In genomic region chr17:6548034-6548433, GRCh38 we compare ENCODE assay signal across 17 cellular contexts. TPM values are rescaled to one million over a fixed set of nuclear protein-coding genes. Genes with fewer than 3 reads are reported as not detected.
DNase-seq lines count a peak whose midpoint lies in the region; ATAC-seq and TF ChIP-seq lines count a peak whose summit lies in the region.
"Had no signal": no experiment of that assay in that cellular context is flagged by ENCODE, and none has a peak within 500 bp of the region (broad histone marks: within the 10 kb centered on the region; RNA-seq: fewer than 3 reads in every experiment).

No MANE protein-coding gene starts in this region.

- WGBS in transverse colon (ENCODE audit: low coverage in 1 of 2), 2 donors, result 20 to 53% methylated on average over 2 to 5 of the region's 5 CpGs

- TF ChIP-seq POLR2A in transverse colon (IDR thresholded peaks at IDR 0.05), result no peak

- H3K9me3 Mint-ChIP-seq in activated CD4-positive, alpha-beta memory T cell treated with anti-CD3 and anti-CD28 coated beads, Interleukin-2, amount 10 ng/mL, durations not matched to agents 7 days and 5 days, result no peaks in the 10 kb centered on the region
- H3K9me3 Mint-ChIP-seq in activated CD4-positive, alpha-beta memory T cell treated with anti-CD3 and anti-CD28 coated beads for 36 hours, result no peaks in the 10 kb centered on the region
- H3K9me3 Mint-ChIP-seq: activated naive CD4-positive, alpha-beta T cell treated with anti-CD3 and anti-CD28 coated beads, Interleukin-2, amount 50 U/mL, for 24 hours; H9; stimulated activated memory B cell treated with anti-CD40 and anti-IgM and Interleukin-4, amounts not matched to agents 10 μg/mL and 1 μg/mL and 100 μg/mL, for 72 hours had no signal

- peaks cover 7% of the 10 kb centered on the region for H3K27me3 Mint-ChIP-seq in activated CD4-positive, alpha-beta memory T cell treated with anti-CD3 and anti-CD28 coated beads, Interleukin-2, amount 10 ng/mL, durations not matched to agents 7 days and 5 days
- no peaks in the 10 kb centered on the region for H3K27me3 Mint-ChIP-seq in activated CD4-positive, alpha-beta memory T cell treated with anti-CD3 and anti-CD28 coated beads for 36 hours
- H3K27me3 Mint-ChIP-seq: activated naive CD4-positive, alpha-beta T cell treated with anti-CD3 and anti-CD28 coated beads, Interleukin-2, amount 50 U/mL, for 24 hours; stimulated activated memory B cell treated with anti-CD40 and anti-IgM and Interleukin-4, amounts not matched to agents 10 μg/mL and 1 μg/mL and 100 μg/mL, for 72 hours had no signal

- no peak for DNase-seq in activated CD4-positive, alpha-beta memory T cell treated with anti-CD3 and anti-CD28 coated beads, Interleukin-2, amount 10 ng/mL, durations not matched to agents 7 days and 5 days
- no peak for DNase-seq in activated CD4-positive, alpha-beta memory T cell treated with anti-CD3 and anti-CD28 coated beads for 36 hours
- DNase-seq in NCI-H446 treated with DMSO at 0.1 percent for 48 hours (lab: John Stamatoyannopoulos, UW) (peak; percentile 51), dorsolateral prefrontal cortex (no peak), transverse colon (no peak), NCI-H510A (lab: John Stamatoyannopoulos, UW) (no peak), MG63 (no peak)
- DNase-seq: activated CD4-positive, alpha-beta T cell treated with anti-CD3 and anti-CD28 coated beads for 4 hours; glutamatergic neuron; H9; lower lobe of right lung; SIG-M5; stimulated activated CD4-positive, alpha-beta T cell treated with anti-CD3 and anti-CD28 coated beads, Interleukin-12 subunit alpha, Interleukin-12 subunit beta, amount 100 ng/mL, for 4 hours; T1000 had no signal

- CTCF ChIA-PET in activated CD4-positive, alpha-beta memory T cell treated with anti-CD3 and anti-CD28 coated beads, Interleukin-2, amount 10 ng/mL, durations not matched to agents 7 days and 5 days (lab: Charles Lee), result no interaction called here
- CTCF ChIA-PET in activated CD4-positive, alpha-beta memory T cell treated with anti-CD3 and anti-CD28 coated beads for 36 hours (lab: Charles Lee), result interaction anchor here (1.2 kb wide), 1 partner anchor 75 kb away, joined by 4 read pairs; no protein-coding TSS in a partner anchor

- TF ChIP-seq CTCF in dorsolateral prefrontal cortex (IDR thresholded peaks at IDR 0.05 in 54 of 56, conservative IDR thresholded peaks at IDR 0.05 in 2 of 56; ENCODE audit: low read depth in 1 of 56, partially characterized antibody in 56 of 56) (no peak), transverse colon (IDR thresholded peaks at IDR 0.05) (no peak)

- H3K4me1 ChIP-seq in transverse colon, result peaks cover 11 to 29% (median 18%) of the 10 kb centered on the region in 4 donors

- in situ Hi-C loops in transverse colon (cut with MboI; ENCODE audit: low pct_ligation_motif_present in 1 of 4, low pct_unique_long_range_greater_than_20kb in 1 of 4, low sequenced_read_pairs in 3 of 4), result no loop called here

- H3K4me3 Mint-ChIP-seq in activated CD4-positive, alpha-beta memory T cell treated with anti-CD3 and anti-CD28 coated beads, Interleukin-2, amount 10 ng/mL, durations not matched to agents 7 days and 5 days, result no peak overlapping the region
- no peak overlapping the region for H3K4me3 Mint-ChIP-seq in activated CD4-positive, alpha-beta memory T cell treated with anti-CD3 and anti-CD28 coated beads for 36 hours
- H3K4me3 Mint-ChIP-seq: activated naive CD4-positive, alpha-beta T cell treated with anti-CD3 and anti-CD28 coated beads, Interleukin-2, amount 50 U/mL, for 24 hours; stimulated activated memory B cell treated with anti-CD40 and anti-IgM and Interleukin-4, amounts not matched to agents 10 μg/mL and 1 μg/mL and 100 μg/mL, for 72 hours had no signal

- H3K27ac Mint-ChIP-seq in activated CD4-positive, alpha-beta memory T cell treated with anti-CD3 and anti-CD28 coated beads, Interleukin-2, amount 10 ng/mL, durations not matched to agents 7 days and 5 days, result peak overlapping the region; percentile 24
- no peak overlapping the region for H3K27ac Mint-ChIP-seq in activated CD4-positive, alpha-beta memory T cell treated with anti-CD3 and anti-CD28 coated beads for 36 hours
- H3K27ac Mint-ChIP-seq: activated naive CD4-positive, alpha-beta T cell treated with anti-CD3 and anti-CD28 coated beads, Interleukin-2, amount 50 U/mL, for 24 hours; stimulated activated memory B cell treated with anti-CD40 and anti-IgM and Interleukin-4, amounts not matched to agents 10 μg/mL and 1 μg/mL and 100 μg/mL, for 72 hours had no signal

- ATAC-seq in GM21423 (IDR thresholded peaks at IDR 0.05; ENCODE audit: unreplicated experiment), result no peak

- H3K36me3 ChIP-seq in transverse colon (no peaks in the 10 kb centered on the region), MG63 (no peaks in the 10 kb centered on the region)
- H3K36me3 ChIP-seq: lower lobe of right lung had no signal

- no peak for TF ChIP-seq EP300 in transverse colon (IDR thresholded peaks at IDR 0.05; ENCODE audit: low read depth)

- H3K36me3 Mint-ChIP-seq in activated CD4-positive, alpha-beta memory T cell treated with anti-CD3 and anti-CD28 coated beads, Interleukin-2, amount 10 ng/mL, durations not matched to agents 7 days and 5 days (ENCODE audit: low read depth), result no peaks in the 10 kb centered on the region
- H3K36me3 Mint-ChIP-seq in activated CD4-positive, alpha-beta memory T cell treated with anti-CD3 and anti-CD28 coated beads for 36 hours, result no peaks in the 10 kb centered on the region
- H3K36me3 Mint-ChIP-seq: activated naive CD4-positive, alpha-beta T cell treated with anti-CD3 and anti-CD28 coated beads, Interleukin-2, amount 50 U/mL, for 24 hours; stimulated activated memory B cell treated with anti-CD40 and anti-IgM and Interleukin-4, amounts not matched to agents 10 μg/mL and 1 μg/mL and 100 μg/mL, for 72 hours had no signal

- POLR2A ChIA-PET in activated CD4-positive, alpha-beta memory T cell treated with anti-CD3 and anti-CD28 coated beads, Interleukin-2, amount 10 ng/mL, durations not matched to agents 7 days and 5 days (lab: Charles Lee), result interaction anchor here (1.3 kb wide), 1 partner anchor 26 kb away, joined by 3 read pairs; no protein-coding TSS in a partner anchor
- POLR2A ChIA-PET in activated CD4-positive, alpha-beta memory T cell treated with anti-CD3 and anti-CD28 coated beads for 36 hours (lab: Charles Lee), result no interaction called here

- H3K4me1 Mint-ChIP-seq in activated CD4-positive, alpha-beta memory T cell treated with anti-CD3 and anti-CD28 coated beads, Interleukin-2, amount 10 ng/mL, durations not matched to agents 7 days and 5 days, result peaks cover 13% of the 10 kb centered on the region
- peaks cover 8% of the 10 kb centered on the region for H3K4me1 Mint-ChIP-seq in activated CD4-positive, alpha-beta memory T cell treated with anti-CD3 and anti-CD28 coated beads for 36 hours (ENCODE audit: low read depth)

- H3K9me3 ChIP-seq in transverse colon, result no peaks in the 10 kb centered on the region
- no peaks in the 10 kb centered on the region for H3K9me3 ChIP-seq in MG63
- H3K9me3 ChIP-seq: lower lobe of right lung had no signal

- H3K27me3 ChIP-seq in dorsolateral prefrontal cortex (no peaks in the 10 kb centered on the region), transverse colon (no peaks in the 10 kb centered on the region), MG63 (no peaks in the 10 kb centered on the region)

- H3K27ac ChIP-seq in dorsolateral prefrontal cortex, result peak overlapping the region in 51 of 59 donors; percentile 28 to 91 (median 70)
- peak overlapping the region in 3 of 4 donors; percentile 32 to 74 (median 69) for H3K27ac ChIP-seq in transverse colon

- H3K4me3 ChIP-seq in dorsolateral prefrontal cortex (peak overlapping the region in 1 of 59 donors; percentile 17), transverse colon (no peak overlapping the region), MG63 (no peak overlapping the region)
- H3K4me3 ChIP-seq: lower lobe of right lung had no signal

- intact Hi-C loops in activated CD4-positive, alpha-beta memory T cell treated with anti-CD3 and anti-CD28 coated beads for 36 hours (cut with micrococcal nuclease), result no loop called here
- intact Hi-C loops in dorsolateral prefrontal cortex (cut with DNase I), result no loop called here
- intact Hi-C loops in transverse colon (cut with DNase I; ENCODE audit: low total_unique reads), result no loop called here

RNA-seq across cellular contexts. Expression of gene PITPNM3, which starts 8.3 kb away (rescaled TPM):
- under 1 TPM; 0.53 to 0.63 TPM for total RNA-seq in activated CD4-positive, alpha-beta memory T cell treated with anti-CD3 and anti-CD28 coated beads, Interleukin-2, amount 10 ng/mL, durations not matched to agents 7 days and 5 days
- under 1 TPM; 0.41 to 0.48 TPM for total RNA-seq in activated CD4-positive, alpha-beta memory T cell treated with anti-CD3 and anti-CD28 coated beads for 36 hours
- total RNA-seq in dorsolateral prefrontal cortex (10 to 100 TPM; 17.0 to 92.1 (median 61.9) TPM), transverse colon (10 to 100 TPM; 12.7 to 51.6 (median 29.7) TPM)
- 1.4 and 2.0 TPM in 2 replicates for total RNA-seq in MG63 (2014; rRNA removed; shearing (Covaris generic); ENCODE audit: low replicate concordance)
